Comparison of ENCODE assay signal across 20 cellular contexts in genomic region chr16:70730016-70730415, GRCh38. TPM values are rescaled to one million over a fixed set of nuclear protein-coding genes. Genes with fewer than 3 reads are reported as not detected.
A peak's percentile ranks its signal among the peaks of the same experiment; 100 is the strongest.
DNase-seq lines count a peak whose midpoint lies in the region; ATAC-seq and TF ChIP-seq lines count a peak whose summit lies in the region.
"Had no signal": no experiment of that assay in that cellular context is flagged by ENCODE, and none has a peak within 500 bp of the region (broad histone marks: within the 10 kb centered on the region; RNA-seq: fewer than 3 reads in every experiment).

No MANE protein-coding gene starts in this region.

- no peaks in the 10 kb centered on the region for H3K36me3 ChIP-seq in left ventricle myocardium inferior
- peaks cover 20% of the 10 kb centered on the region for H3K36me3 ChIP-seq in WERI-Rb-1

- no peaks in the 10 kb centered on the region for H3K9me3 ChIP-seq in left ventricle myocardium inferior (replicated peaks)
- H3K9me3 ChIP-seq in WERI-Rb-1 (ENCODE audit: severe bottlenecking): no peaks in the 10 kb centered on the region
- H3K9me3 ChIP-seq: esophagus squamous epithelium, SJSA1, thyroid gland had no signal

- peaks cover 67% of the 10 kb centered on the region for H3K4me1 ChIP-seq in left ventricle myocardium inferior
- H3K4me1 ChIP-seq: SJSA1 had no signal

- no peaks in the 10 kb centered on the region for H3K27me3 ChIP-seq in left ventricle myocardium inferior (ENCODE audit: low read depth)
- H3K27me3 ChIP-seq in WERI-Rb-1 (ENCODE audit: insufficient read depth, low read depth, severe bottlenecking): no peaks in the 10 kb centered on the region
- H3K27me3 ChIP-seq: cardiac muscle cell, esophagus squamous epithelium, SJSA1, thyroid gland had no signal

- ATAC-seq in Right ventricle myocardium superior (ENCODE audit: poor library complexity): no peak
- ATAC-seq: natural killer cell had no signal

- TF ChIP-seq CTCF in left ventricle myocardium inferior (IDR thresholded peaks at IDR 0.05; ENCODE audit: borderline replicate concordance) (no peak), WERI-Rb-1 (IDR thresholded peaks at IDR 0.05; ENCODE audit: low read depth, low read length) (no peak)

- intact Hi-C loops in left ventricle myocardium inferior (cut with micrococcal nuclease): no loop called here
- intact Hi-C loops in Right ventricle myocardium superior (cut with DNase I): no loop called here

- peak overlapping the region; percentile 75 for H3K27ac ChIP-seq in left ventricle myocardium inferior (replicated peaks)
- peak overlapping the region; percentile 84 for H3K27ac ChIP-seq in WERI-Rb-1
- peak overlapping the region; percentile 61 for H3K27ac ChIP-seq in temporal lobe (ENCODE audit: low read depth, low read length)
- H3K27ac ChIP-seq: cardiac muscle cell, SJSA1, thyroid gland had no signal

- H3K4me3 ChIP-seq in left ventricle myocardium inferior (no peak overlapping the region), WERI-Rb-1 (ENCODE audit: low read depth, low read length) (no peak overlapping the region)
- H3K4me3 ChIP-seq: cardiac muscle cell, esophagus squamous epithelium, lung, SJSA1, thyroid gland had no signal

- DNase-seq in left ventricle myocardium inferior (no peak), Right ventricle myocardium superior (no peak), WERI-Rb-1 (peak; percentile 98), medulla oblongata (ENCODE audit: extremely low spot score) (peak; percentile 53), foreskin melanocyte (no peak), DMS53 (lab: John Stamatoyannopoulos, UW) (no peak), HuH-7 (ENCODE audit: low spot score) (no peak)
- DNase-seq: activated CD4-positive, CD25-positive, alpha-beta regulatory T cell; DMS79 treated with DMSO at 0.1 percent for 48 hours; effector CD4-positive, alpha-beta T cell; esophagus squamous epithelium; natural killer cell; NCI-H2029; NCI-H69; T-helper 2 cell; thyroid gland had no signal

RNA-seq across cellular contexts. Expression of gene MTSS2, which starts 44.2 kb away (rescaled TPM):
- total RNA-seq in left ventricle myocardium inferior (83.9 TPM), Right ventricle myocardium superior (74.1 TPM), temporal lobe (45.5 TPM)

Comparison
In these comparisons a context has a peak if more than half of its experiments do, and no peak if none do; other contexts are left out.
1. DNase-seq: peak in WERI-Rb-1 (single experiment) and medulla oblongata (single experiment); none in left ventricle myocardium inferior (single experiment), Right ventricle myocardium superior (single experiment), foreskin melanocyte (single experiment), DMS53 (single experiment) and HuH-7 (single experiment).
2. Peak in every context shown above with its lines, with median percentiles within 50 percentile points of each other: H3K27ac ChIP-seq.